In genomic region chr12:45273717-45274271, GRCh38 we compare ENCODE assay signal across 9 cellular contexts. TPM values are rescaled to one million over a fixed set of nuclear protein-coding genes. Genes with fewer than 3 reads are reported as not detected.
A peak's percentile ranks its signal among the peaks of the same experiment; 100 is the strongest.
DNase-seq lines count a peak whose midpoint lies in the region; ATAC-seq and TF ChIP-seq lines count a peak whose summit lies in the region.
"Had no signal": no experiment of that assay in that cellular context is flagged by ENCODE, and none has a peak within 500 bp of the region (broad histone marks: within the 10 kb centered on the region; RNA-seq: fewer than 3 reads in every experiment).

No MANE protein-coding gene starts in this region.

- no peak overlapping the region for H2AFZ ChIP-seq in PC-9

- H3K36me3 Mint-ChIP-seq in WTC11, result no peaks in the 10 kb centered on the region

- TF ChIP-seq CTCF in AG09309 (IDR thresholded peaks at IDR 0.05; ENCODE audit: control insufficient read depth, insufficient read depth, low read depth, low read length, missing control alignments) (peak; percentile 7), PC-9 (conservative IDR thresholded peaks at IDR 0.05) (no peak), esophagus squamous epithelium (IDR thresholded peaks at IDR 0.05) (no peak), WTC11 (IDR thresholded peaks at IDR 0.05) (no peak)

- CTCF ChIA-PET in PC-9 (lab: Charles Lee) (no interaction called here), WTC11 (lab: Charles Lee) (no interaction called here)

- H3K27me3 Mint-ChIP-seq in WTC11 (ENCODE audit: low read depth), result no peaks in the 10 kb centered on the region

- no peaks in the 10 kb centered on the region for H3K9me2 ChIP-seq in PC-9 (ENCODE audit: insufficient read depth)

- POLR2A ChIA-PET in PC-9 (lab: Charles Lee; ENCODE audit: unreplicated experiment) (interaction anchor here (0.7 to 0.8 kb wide), 2 partner anchors 14 to 25 kb away, joined by 3 read pairs; no protein-coding TSS in a partner anchor), WTC11 (lab: Charles Lee) (no interaction called here)

- no peak overlapping the region for H3K4me3 ChIP-seq in AG09309 (ENCODE audit: control insufficient read depth, low read depth, low read length)
- H3K4me3 ChIP-seq in PC-9, result no peak overlapping the region
- H3K4me3 ChIP-seq in esophagus squamous epithelium, result no peak overlapping the region

- no TSS peak for BruUV-seq in PC-9 (replicated peaks; lab: Mats Ljungman, UMichigan)

- peaks cover 29% of the 10 kb centered on the region for H3K36me3 ChIP-seq in PC-9 (ENCODE audit: low read depth)
- no peaks in the 10 kb centered on the region for H3K36me3 ChIP-seq in esophagus squamous epithelium

- peaks cover 31% of the 10 kb centered on the region; the same call in 1 of the 2 replicates for H3F3A ChIP-seq in PC-9 (ENCODE audit: insufficient read depth, low read depth)

- H3K27me3 ChIP-seq in PC-9 (ENCODE audit: insufficient read depth, low read depth) (no peaks in the 10 kb centered on the region), esophagus squamous epithelium (no peaks in the 10 kb centered on the region)

- 0 to 15% methylated on average over 1 of the region's 1 CpG for WGBS in esophagus squamous epithelium, 2 donors

- peaks cover 89% of the 10 kb centered on the region for H3K79me2 ChIP-seq in PC-9 (ENCODE audit: low read depth)

- no peak overlapping the region for H3K4me3 Mint-ChIP-seq in WTC11

- H3K27ac Mint-ChIP-seq in WTC11, result no peak overlapping the region

- no peak for TF ChIP-seq POLR2A in esophagus squamous epithelium (IDR thresholded peaks at IDR 0.05)

- DNase-seq in AG09309 (ENCODE audit: low read depth) (peak; percentile 90), PC-9 (peak; percentile 53 to 97), esophagus squamous epithelium (lab: John Stamatoyannopoulos, UW) (no peak), myocyte (ENCODE audit: low read depth) (peak; percentile 88), NCI-H2081 treated with DMSO at 0.1 percent for 48 hours (lab: John Stamatoyannopoulos, UW) (no peak), WTC11 (ENCODE audit: low spot score) (no peak)
- DNase-seq in stimulated activated CD4-positive, alpha-beta T cell treated with anti-CD3 and anti-CD28 coated beads, Interleukin-4, amount 100 ng/mL, for 1 hour, result no peak

- H3K4me2 ChIP-seq in PC-9, result peak overlapping the region; percentile 48

- H3K4me1 ChIP-seq in PC-9 (replicated peaks; ENCODE audit: insufficient read depth) (peaks cover 49% of the 10 kb centered on the region), esophagus squamous epithelium (peaks cover 2 to 41% (median 14%) of the 10 kb centered on the region in 3 donors)

- peaks cover 29% of the 10 kb centered on the region for H3K4me1 Mint-ChIP-seq in WTC11

- H3K27ac ChIP-seq in PC-9 (peak overlapping the region; percentile 86), esophagus squamous epithelium (peak overlapping the region in 3 of 4 donors; percentile 13 to 41 (median 30))
- H3K27ac ChIP-seq: HL-60 had no signal

- H3K9me3 ChIP-seq in PC-9 (ENCODE audit: insufficient read depth, low read depth) (peaks cover 6% of the 10 kb centered on the region; the same call in 1 of the 2 replicates), esophagus squamous epithelium (no peaks in the 10 kb centered on the region)

- no peaks in the 10 kb centered on the region for H3K9me3 Mint-ChIP-seq in WTC11

- intact Hi-C loops in PC-9 (cut with micrococcal nuclease; ENCODE audit: unreplicated experiment), result loop anchor here (5.0 kb wide), 1 partner anchor 454 kb away; the partner anchor contains the start of gene ARID2
- intact Hi-C loops in esophagus squamous epithelium (cut with DNase I), result no loop called here

- no peaks in the 10 kb centered on the region for H4K20me1 ChIP-seq in PC-9 (ENCODE audit: insufficient read depth)

- ATAC-seq in WTC11 (no peak), GM21786 (IDR thresholded peaks at IDR 0.05; ENCODE audit: unreplicated experiment) (no peak)

TF ChIP-seq in WTC11, 78 proteins besides CTCF, POLR2A, EP300 and RAD21:
- TF ChIP-seq ZBTB43 (CRISPR knock-in tag; IDR thresholded peaks at IDR 0.05) (no peak), FOXP4 (CRISPR knock-in tag; IDR thresholded peaks at IDR 0.05) (no peak), MLX (CRISPR knock-in tag; IDR thresholded peaks at IDR 0.05) (no peak), ZNF138 (CRISPR knock-in tag; conservative IDR thresholded peaks at IDR 0.05) (no peak), ZNF416 (CRISPR knock-in tag; IDR thresholded peaks at IDR 0.05) (no peak), TP53 (CRISPR knock-in tag; IDR thresholded peaks at IDR 0.05) (no peak), ATF2 (CRISPR knock-in tag; IDR thresholded peaks at IDR 0.05; ENCODE audit: borderline replicate concordance, low read depth) (no peak), ATF6 (CRISPR knock-in tag; IDR thresholded peaks at IDR 0.05) (no peak), HMGA2 (CRISPR knock-in tag; IDR thresholded peaks at IDR 0.05) (no peak), MYBL2 (CRISPR knock-in tag; IDR thresholded peaks at IDR 0.05) (no peak), ZNF671 (CRISPR knock-in tag; IDR thresholded peaks at IDR 0.05) (no peak), FOXJ3 (CRISPR knock-in tag; IDR thresholded peaks at IDR 0.05; ENCODE audit: borderline replicate concordance) (no peak)

RNA-seq across cellular contexts. Expression of gene ANO6, which starts 57.9 kb away (rescaled TPM):
- total RNA-seq in PC-9 (2021), result 46.1 and 51.4 TPM in 2 replicates
- 10 to 100 TPM; 13.0 to 40.8 (median 25.1) TPM for total RNA-seq in esophagus squamous epithelium
- total RNA-seq in myocyte, result 89.3 and 92.2 TPM in 2 replicates
- polyA plus RNA-seq in myocyte (2012), result 25.1 TPM
- total RNA-seq in WTC11 (2021), result 41.8 to 46.8 TPM (median 44.3 TPM) in 3 replicates

Comparison
In these comparisons a context has a peak if more than half of its experiments do, and no peak if none do; other contexts are left out.
1. DNase-seq: peak in AG09309 (single experiment), PC-9 (2 of 2) and myocyte (single experiment); none in esophagus squamous epithelium (single experiment), NCI-H2081 treated with DMSO at 0.1 percent for 48 hours (single experiment), stimulated activated CD4-positive, alpha-beta T cell treated with anti-CD3 and anti-CD28 coated beads, Interleukin-4, amount 100 ng/mL, for 1 hour (single experiment) and WTC11 (single experiment).